ENCODE assay signal across 1 cellular context in the genomic region with DNA sequence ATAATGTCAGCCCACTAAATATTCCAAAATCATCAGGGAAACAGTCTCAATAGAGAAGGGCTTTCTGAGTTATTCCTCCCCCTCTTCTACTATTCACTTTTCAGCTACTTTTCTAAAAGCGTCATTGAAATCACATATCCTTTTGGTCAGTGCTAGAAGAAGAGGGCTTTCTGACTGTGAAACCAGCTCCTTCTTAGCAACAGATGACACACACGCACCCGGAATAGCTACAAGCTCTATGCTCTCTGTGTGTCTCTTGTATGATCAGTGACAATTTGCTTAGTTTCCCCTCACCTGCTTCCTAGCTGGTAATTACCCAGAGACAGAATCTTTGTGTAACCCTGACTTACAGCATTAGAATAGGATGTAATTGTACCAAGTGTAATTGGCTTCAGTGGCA.
TF ChIP-seq lines count a peak whose summit lies in the region.

No MANE protein-coding gene starts in this region.

TF ChIP-seq in H1, 55 proteins besides CTCF, POLR2A, EP300 and RAD21:
- TF ChIP-seq SAP30 (IDR thresholded peaks at IDR 0.05; ENCODE audit: insufficient read depth, insufficient replicate concordance, low read length) (no peak), RFX5 (IDR thresholded peaks at IDR 0.05; ENCODE audit: borderline replicate concordance, low read depth, low read length) (peak; percentile 55; the same call in 1 of the 2 replicates), TCF12 (IDR thresholded peaks at IDR 0.05; ENCODE audit: low read depth, low read length) (no peak)
